In genomic region chr3:126503701-126504100, GRCh38 we compare ENCODE assay signal across 39 cellular contexts. TPM values are rescaled to one million over a fixed set of nuclear protein-coding genes. Genes with fewer than 3 reads are reported as not detected.
"Had no signal": no experiment of that assay in that cellular context is flagged by ENCODE, and none has a peak within 500 bp of the region (broad histone marks: within the 10 kb centered on the region; RNA-seq: fewer than 3 reads in every experiment).

No MANE protein-coding gene starts in this region.

- H3K9ac ChIP-seq: KMS-11 had no signal

- H3K4me2 ChIP-seq: KMS-11 had no signal

- H3K27ac ChIP-seq: KMS-11 had no signal

- H3K9me3 ChIP-seq: MG63 had no signal

- H3K4me3 ChIP-seq: MG63 had no signal

- H3K36me3 ChIP-seq: MG63 had no signal

- DNase-seq: Karpas-422, Kasumi-1, KBM-7, KG1, MG63, MM.1S, MV-4-11, NCI-H1048, NCI-H1092, NCI-H1092 treated with DMSO at 0.1 percent for 48 hours, NCI-H1105, NCI-H1105 treated with DMSO at 0.1 percent for 48 hours, NCI-H1417, NCI-H1417 treated with DMSO at 0.1 percent for 48 hours, NCI-H1436, NCI-H146, NCI-H1694, NCI-H1694 treated with DMSO at 0.1 percent for 48 hours, NCI-H187, NCI-H187 treated with DMSO at 0.1 percent for 48 hours, NCI-H1930, NCI-H2029, NCI-H2029 treated with DMSO at 0.1 percent for 48 hours, NCI-H2081, NCI-H2081 treated with DMSO at 0.1 percent for 48 hours, NCI-H2107, NCI-H2171, NCI-H2171 treated with DMSO at 0.1 percent for 48 hours, NCI-H2227 treated with DMSO at 0.1 percent for 48 hours, NCI-H226, NCI-H345, NCI-H446, NCI-H446 treated with DMSO at 0.1 percent for 48 hours, NCI-H510A had no signal

RNA-seq across cellular contexts. Expression of gene UROC1, which starts 13.9 kb away (rescaled TPM):
- total RNA-seq: LHCN-M2, MCF 10A, NCI-H460 had no signal

RNA-seq across cellular contexts. Expression of gene CHST13, which starts 20.3 kb away (rescaled TPM):
- total RNA-seq: LHCN-M2, M059J, MCF 10A, NCI-H460 had no signal

RNA-seq across cellular contexts. Expression of gene C3orf22, which starts 55.0 kb away (rescaled TPM):
- total RNA-seq: LHCN-M2, M059J, MCF 10A, NCI-H460 had no signal
